In genomic region chr20:18005990-18006364, GRCh38 we compare ENCODE assay signal across 28 cellular contexts. TPM values are rescaled to one million over a fixed set of nuclear protein-coding genes. Genes with fewer than 3 reads are reported as not detected.
A peak's percentile ranks its signal among the peaks of the same experiment; 100 is the strongest.
DNase-seq lines count a peak whose midpoint lies in the region; ATAC-seq and TF ChIP-seq lines count a peak whose summit lies in the region.
"Had no signal": no experiment of that assay in that cellular context is flagged by ENCODE, and none has a peak within 500 bp of the region (broad histone marks: within the 10 kb centered on the region; RNA-seq: fewer than 3 reads in every experiment).

No MANE protein-coding gene starts in this region.

- no peak overlapping the region for H3K4ac ChIP-seq in mesenchymal stem cell (ENCODE audit: low read depth in 1 of 2, low read length in 2 of 2)

- peaks cover 2% of the 10 kb centered on the region for H3K4me1 Mint-ChIP-seq in glutamatergic neuron (ENCODE audit: low read depth, unreplicated experiment)
- H3K4me1 Mint-ChIP-seq: activated naive CD8-positive, alpha-beta T cell treated with anti-CD3 and anti-CD28 coated beads for 36 hours had no signal

- H3K9ac ChIP-seq in OCI-LY1 (ENCODE audit: low read length) (no peak overlapping the region), mesenchymal stem cell (ENCODE audit: low read length) (no peak overlapping the region)

- no peak overlapping the region for H3K27ac Mint-ChIP-seq in glutamatergic neuron (ENCODE audit: unreplicated experiment)
- H3K27ac Mint-ChIP-seq: activated naive CD8-positive, alpha-beta T cell treated with anti-CD3 and anti-CD28 coated beads for 36 hours had no signal

- no peak overlapping the region for H3K27ac ChIP-seq in OCI-LY1 (ENCODE audit: low read depth, low read length, poor library complexity, severe bottlenecking)
- H3K27ac ChIP-seq in dorsolateral prefrontal cortex: peak overlapping the region in 31 of 59 donors; percentile 12 to 83 (median 51)
- no peak overlapping the region for H3K27ac ChIP-seq in mesenchymal stem cell (ENCODE audit: low read length, poor library complexity, severe bottlenecking)
- H3K27ac ChIP-seq in thyroid gland: peak overlapping the region; percentile 55 to 87 (median 84)
- H3K27ac ChIP-seq: epithelial cell of prostate, heart right ventricle, HL-60 had no signal

- no peak for TF ChIP-seq CTCF in OCI-LY1 (IDR thresholded peaks at IDR 0.05; ENCODE audit: low read length)
- TF ChIP-seq CTCF in dorsolateral prefrontal cortex (IDR thresholded peaks at IDR 0.05 in 54 of 56, conservative IDR thresholded peaks at IDR 0.05 in 2 of 56; ENCODE audit: low read depth in 1 of 56, partially characterized antibody in 56 of 56): no peak
- peak in 1 of 6 experiments; percentile 8 for TF ChIP-seq CTCF in thyroid gland (IDR thresholded peaks at IDR 0.05)
- no peak for TF ChIP-seq CTCF in glutamatergic neuron (IDR thresholded peaks at IDR 0.05; ENCODE audit: partially characterized antibody, unreplicated experiment)

- H3K36me3 ChIP-seq in OCI-LY1 (ENCODE audit: insufficient read depth, low read length) (no peaks in the 10 kb centered on the region), mesenchymal stem cell (ENCODE audit: control insufficient read depth in 1 of 2, insufficient read depth in 2 of 2, low read depth in 1 of 2, low read length in 2 of 2) (no peaks in the 10 kb centered on the region), thyroid gland (no peaks in the 10 kb centered on the region)
- H3K36me3 ChIP-seq: heart right ventricle had no signal

- H3K4me1 ChIP-seq in OCI-LY1 (ENCODE audit: insufficient read depth, low read length, severe bottlenecking) (peaks cover 17% of the 10 kb centered on the region), mesenchymal stem cell (ENCODE audit: control insufficient read depth, insufficient read depth, low read depth, low read length) (peaks cover 3% of the 10 kb centered on the region), thyroid gland (peaks cover 41 to 60% of the 10 kb centered on the region in 2 donors)

- H3F3A ChIP-seq in OCI-LY1 (ENCODE audit: insufficient read depth, low read length): no peaks in the 10 kb centered on the region

- H3K27me3 Mint-ChIP-seq in glutamatergic neuron (ENCODE audit: unreplicated experiment): peaks cover 3% of the 10 kb centered on the region
- H3K27me3 Mint-ChIP-seq: activated naive CD8-positive, alpha-beta T cell treated with anti-CD3 and anti-CD28 coated beads for 36 hours had no signal

- H2AFZ ChIP-seq in OCI-LY1 (ENCODE audit: low read length) (no peak overlapping the region), mesenchymal stem cell (ENCODE audit: low read depth, low read length) (no peak overlapping the region)

- no peak overlapping the region for H2BK15ac ChIP-seq in mesenchymal stem cell (ENCODE audit: low read depth, poor library complexity, severe bottlenecking)

- no peaks in the 10 kb centered on the region; the same call in 1 of the 2 replicates for H3K27me3 ChIP-seq in OCI-LY1 (ENCODE audit: insufficient read depth, low read length)
- no peaks in the 10 kb centered on the region for H3K27me3 ChIP-seq in dorsolateral prefrontal cortex
- peaks cover 0 to 23% of the 10 kb centered on the region in 2 experiments for H3K27me3 ChIP-seq in mesenchymal stem cell (ENCODE audit: control insufficient read depth in 1 of 2, insufficient read depth in 1 of 2, low read length in 2 of 2)
- H3K27me3 ChIP-seq in thyroid gland: no peaks in the 10 kb centered on the region
- H3K27me3 ChIP-seq: heart right ventricle had no signal

- no peak overlapping the region for H2BK5ac ChIP-seq in mesenchymal stem cell (ENCODE audit: low read depth, low read length, poor library complexity, severe bottlenecking)

- H3K4me3 Mint-ChIP-seq in glutamatergic neuron (ENCODE audit: unreplicated experiment): no peak overlapping the region
- H3K4me3 Mint-ChIP-seq: activated naive CD8-positive, alpha-beta T cell treated with anti-CD3 and anti-CD28 coated beads for 36 hours had no signal

- H2BK12ac ChIP-seq in mesenchymal stem cell (ENCODE audit: low read length in 2 of 2): no peak overlapping the region

- no peaks in the 10 kb centered on the region for H3K9me3 ChIP-seq in OCI-LY1 (ENCODE audit: low read length)
- H3K9me3 ChIP-seq in mesenchymal stem cell (ENCODE audit: control insufficient read depth, low read length): no peaks in the 10 kb centered on the region
- H3K9me3 ChIP-seq in thyroid gland: no peaks in the 10 kb centered on the region
- H3K9me3 ChIP-seq: heart right ventricle had no signal

- no peak for DNase-seq in dorsolateral prefrontal cortex
- peak; percentile 67 for DNase-seq in mesenchymal stem cell
- DNase-seq in thyroid gland: peak; percentile 69 to 81
- no peak for DNase-seq in glutamatergic neuron
- no peak for DNase-seq in effector CD4-positive, alpha-beta T cell
- no peak for DNase-seq in activated CD4-positive, CD25-positive, alpha-beta regulatory T cell treated with anti-CD3 and anti-CD28 coated beads, Interleukin-2, amount 50 U/mL, for 72 hours
- DNase-seq: activated CD4-positive, alpha-beta T cell treated with anti-CD3 and anti-CD28 coated beads for 4 hours; activated naive CD8-positive, alpha-beta T cell treated with anti-CD3 and anti-CD28 coated beads for 36 hours; activated T-cell treated with anti-CD3 and anti-CD28 coated beads, Interleukin-2, amount 50 U/mL, for 1 hour; Calu3; DND-41; heart right ventricle; Karpas-422; NCI-H1694; OCI-M1; small intestine; stimulated activated CD8-positive, alpha-beta memory T cell treated with anti-CD3 and anti-CD28 coated beads, Interleukin-4, amount 100 ng/mL, for 48 hours; T-helper 2 cell had no signal

- no peaks in the 10 kb centered on the region for H3K79me1 ChIP-seq in mesenchymal stem cell (replicated peaks; ENCODE audit: low read length, poor library complexity, severe bottlenecking)

- no peak for ATAC-seq in GM21528 (IDR thresholded peaks at IDR 0.05; ENCODE audit: low FRiP score, unreplicated experiment)
- ATAC-seq: heart right ventricle, Right ventricle myocardium inferior had no signal

- H2BK120ac ChIP-seq in mesenchymal stem cell (ENCODE audit: low read depth, low read length): no peak overlapping the region

- WGBS in mesenchymal stem cell: 6% methylated on average over 4 of the region's 6 CpGs
- WGBS in thyroid gland, 2 donors: 43 to 47% methylated on average over 6 of the region's 6 CpGs

- H4K8ac ChIP-seq in mesenchymal stem cell (ENCODE audit: low read length): no peak overlapping the region

- no peaks in the 10 kb centered on the region for H3K79me2 ChIP-seq in OCI-LY1 (ENCODE audit: insufficient read depth, low read length)

- intact Hi-C loops in dorsolateral prefrontal cortex (cut with DNase I): no loop called here
- intact Hi-C loops in thyroid gland (cut with DNase I): no loop called here

- H3K14ac ChIP-seq in mesenchymal stem cell (ENCODE audit: low read length in 2 of 2): no peak overlapping the region

- H3K4me3 ChIP-seq in OCI-LY1 (ENCODE audit: low read depth, low read length, poor library complexity, severe bottlenecking): no peak overlapping the region
- H3K4me3 ChIP-seq in dorsolateral prefrontal cortex: no peak overlapping the region
- H3K4me3 ChIP-seq in mesenchymal stem cell (ENCODE audit: insufficient read depth in 1 of 2, low read depth in 1 of 2, low read length in 2 of 2): no peak overlapping the region
- no peak overlapping the region for H3K4me3 ChIP-seq in thyroid gland (replicated peaks in 1 of 3)
- H3K4me3 ChIP-seq: heart right ventricle had no signal

- H3K4me2 ChIP-seq in OCI-LY1 (ENCODE audit: low read length) (peak overlapping the region; percentile 50; the same call in 1 of the 2 replicates), mesenchymal stem cell (ENCODE audit: low read length, poor library complexity, severe bottlenecking) (no peak overlapping the region)

- H3K18ac ChIP-seq in mesenchymal stem cell (ENCODE audit: low read depth in 1 of 2, low read length in 2 of 2): no peak overlapping the region

- no peaks in the 10 kb centered on the region for H4K20me1 ChIP-seq in OCI-LY1 (ENCODE audit: insufficient read depth, low read length)

- H3K36me3 Mint-ChIP-seq in glutamatergic neuron (ENCODE audit: unreplicated experiment): peaks cover 2% of the 10 kb centered on the region
- H3K36me3 Mint-ChIP-seq: activated naive CD8-positive, alpha-beta T cell treated with anti-CD3 and anti-CD28 coated beads for 36 hours had no signal

- TF ChIP-seq POLR2A in thyroid gland (IDR thresholded peaks at IDR 0.05): no peak

- no peak overlapping the region for H3K23ac ChIP-seq in mesenchymal stem cell (ENCODE audit: low read length in 2 of 2)

- H2AK5ac ChIP-seq in mesenchymal stem cell (ENCODE audit: low read length, severe bottlenecking): no peak overlapping the region

- H3K9me2 ChIP-seq in OCI-LY1 (ENCODE audit: low read depth, low read length): no peaks in the 10 kb centered on the region

- H4K91ac ChIP-seq in mesenchymal stem cell (ENCODE audit: low read length): peak overlapping the region; percentile 48

- no peaks in the 10 kb centered on the region for H3K9me3 Mint-ChIP-seq in glutamatergic neuron (ENCODE audit: unreplicated experiment)
- H3K9me3 Mint-ChIP-seq: activated naive CD8-positive, alpha-beta T cell treated with anti-CD3 and anti-CD28 coated beads for 36 hours had no signal

RNA-seq across cellular contexts. Expression of gene MGME1, which starts 37.2 kb away (rescaled TPM):
- total RNA-seq in dorsolateral prefrontal cortex (10 to 100 TPM in 5 of 120 experiments, 1 to 10 TPM in 115; 3.2 to 12.5 (median 6.9) TPM), thyroid gland (10 to 100 TPM; 14.6 to 24.2 (median 16.8) TPM), glutamatergic neuron (ENCODE audit: unreplicated experiment) (4.8 TPM)
- 14.6 TPM for polyA plus RNA-seq in mesenchymal stem cell (2013, experiment 1 of 2)
- polyA plus RNA-seq in mesenchymal stem cell (2013, experiment 2 of 2): 13.8 TPM

RNA-seq across cellular contexts. Expression of gene SNX5, which starts 37.4 kb away (rescaled TPM):
- total RNA-seq in dorsolateral prefrontal cortex: 10 to 100 TPM; 48.0 to 94.6 (median 62.3) TPM
- 76.3 TPM for polyA plus RNA-seq in mesenchymal stem cell (2013, experiment 1 of 2)
- polyA plus RNA-seq in mesenchymal stem cell (2013, experiment 2 of 2): 76.9 TPM
- total RNA-seq in thyroid gland: 100 to 1,000 TPM; 247 to 346 (median 270) TPM
- total RNA-seq in glutamatergic neuron (ENCODE audit: unreplicated experiment): 43.2 TPM

RNA-seq across cellular contexts. Expression of gene OVOL2, which starts 51.7 kb away (rescaled TPM):
- total RNA-seq in dorsolateral prefrontal cortex (1 to 10 TPM in 112 of 120 experiments, under 1 TPM in 8; 0.49 to 8.5 (median 2.6) TPM), thyroid gland (10 to 100 TPM; 12.6 to 17.4 (median 13.5) TPM), glutamatergic neuron (ENCODE audit: unreplicated experiment) (not detected)
- not detected for polyA plus RNA-seq in mesenchymal stem cell (2013, experiment 1 of 2)
- not detected for polyA plus RNA-seq in mesenchymal stem cell (2013, experiment 2 of 2)
- total RNA-seq: activated CD8-positive, alpha-beta memory T cell treated with anti-CD3 and anti-CD28 coated beads for 36 hours; activated naive CD8-positive, alpha-beta T cell treated with anti-CD3 and anti-CD28 coated beads for 36 hours; heart right ventricle; mesenteric fat pad; myocyte; NCI-H460; Right ventricle myocardium inferior had no signal
- polyA plus RNA-seq: AG04450, heart right ventricle had no signal

Comparison
In these comparisons a context has a peak if more than half of its experiments do, and no peak if none do; other contexts are left out.
1. H3K27ac ChIP-seq: peak in dorsolateral prefrontal cortex (31 of 59) and thyroid gland (3 of 3); none in OCI-LY1 (single experiment) and mesenchymal stem cell (single experiment).
2. DNase-seq: peak in mesenchymal stem cell (single experiment) and thyroid gland (2 of 2); none in dorsolateral prefrontal cortex (0 of 10), glutamatergic neuron (single experiment), effector CD4-positive, alpha-beta T cell (single experiment) and activated CD4-positive, CD25-positive, alpha-beta regulatory T cell treated with anti-CD3 and anti-CD28 coated beads, Interleukin-2, amount 50 U/mL, for 72 hours (single experiment).